Comparison of ENCODE assay signal across 14 cellular contexts in the genomic region with DNA sequence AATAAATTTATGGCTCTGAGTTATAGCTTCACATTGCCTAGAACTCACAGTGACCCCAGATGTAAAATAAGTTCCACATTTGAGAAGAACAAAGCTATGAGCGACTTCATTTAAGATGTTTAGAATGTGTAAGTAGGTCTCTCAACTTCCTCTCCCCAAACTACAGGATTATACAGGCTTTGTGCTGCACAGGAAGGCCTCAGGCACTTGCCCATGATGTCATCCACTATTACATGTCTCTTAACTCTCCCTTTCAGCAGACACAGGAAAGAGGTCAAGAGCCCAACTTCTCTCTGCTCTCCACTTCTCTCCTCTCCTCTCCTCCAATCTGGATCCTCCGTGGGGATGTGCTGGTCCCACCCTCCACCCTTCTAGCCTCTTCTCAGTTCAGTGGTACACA.
DNase-seq lines count a peak whose midpoint lies in the region; ATAC-seq lines count a peak whose summit lies in the region.
"Had no signal": no experiment of that assay in that cellular context is flagged by ENCODE, and none has a peak within 500 bp of the region (broad histone marks: within the 10 kb centered on the region; RNA-seq: fewer than 3 reads in every experiment).

No MANE protein-coding gene starts in this region.

- DNase-seq in DMS53 (lab: John Stamatoyannopoulos, UW) = peak; percentile 51
- no peak for DNase-seq in DMS53 treated with DMSO at 0.1 percent for 48 hours (lab: John Stamatoyannopoulos, UW; ENCODE audit: unreplicated experiment)
- DNase-seq in NOMO-1 treated with dmso at 0.1 percent for 144 hours (lab: John Stamatoyannopoulos, UW; ENCODE audit: unreplicated experiment) = peak; percentile 10
- peak; percentile 71 for DNase-seq in dedifferentiated amniotic fluid mesenchymal stem cell (ENCODE audit: extremely low spot score)
- peak; percentile 52 for DNase-seq in pulmonary artery endothelial cell (ENCODE audit: low read depth, low spot score)
- DNase-seq in activated T-cell treated with anti-CD3 and anti-CD28 coated beads, Interleukin-2, amount 50 U/mL, for 24 hours = no peak
- DNase-seq: 8988T; activated naive CD8-positive, alpha-beta T cell treated with anti-CD3 and anti-CD28 coated beads, Interleukin-2, amount 10 ng/mL, durations not matched to agents 7 days and 5 days; left ventricle myocardium superior; NCI-H187 treated with DMSO at 0.1 percent for 48 hours; SK-N-SH had no signal

- no peaks in the 10 kb centered on the region for H3K4me1 Mint-ChIP-seq in activated T-cell treated with anti-CD3 and anti-CD28 coated beads, Interleukin-2, amount 50 U/mL, for 24 hours (ENCODE audit: low read depth)

- peaks cover 15% of the 10 kb centered on the region for H3K27me3 Mint-ChIP-seq in activated T-cell treated with anti-CD3 and anti-CD28 coated beads, Interleukin-2, amount 50 U/mL, for 24 hours

- no peaks in the 10 kb centered on the region for H3K36me3 Mint-ChIP-seq in activated T-cell treated with anti-CD3 and anti-CD28 coated beads, Interleukin-2, amount 50 U/mL, for 24 hours (ENCODE audit: low read depth)
- H3K36me3 Mint-ChIP-seq: activated naive CD8-positive, alpha-beta T cell treated with anti-CD3 and anti-CD28 coated beads, Interleukin-2, amount 10 ng/mL, durations not matched to agents 7 days and 5 days had no signal

- H3K9me3 Mint-ChIP-seq in activated T-cell treated with anti-CD3 and anti-CD28 coated beads, Interleukin-2, amount 50 U/mL, for 24 hours = no peaks in the 10 kb centered on the region
- H3K9me3 Mint-ChIP-seq: activated naive CD8-positive, alpha-beta T cell treated with anti-CD3 and anti-CD28 coated beads, Interleukin-2, amount 10 ng/mL, durations not matched to agents 7 days and 5 days had no signal

- ATAC-seq in GM18909 (IDR thresholded peaks at IDR 0.05; ENCODE audit: poor library complexity, unreplicated experiment) (no peak), GM18858 (IDR thresholded peaks at IDR 0.05; ENCODE audit: unreplicated experiment) (no peak)
- ATAC-seq: activated CD4-positive, CD25-positive, alpha-beta regulatory T cell treated with anti-CD3 and anti-CD28 coated beads, Interleukin-2, amount 50 U/mL, for 24 hours; left ventricle myocardium superior had no signal

- H3K4me3 Mint-ChIP-seq in activated T-cell treated with anti-CD3 and anti-CD28 coated beads, Interleukin-2, amount 50 U/mL, for 24 hours = no peak overlapping the region
- H3K4me3 Mint-ChIP-seq: activated naive CD8-positive, alpha-beta T cell treated with anti-CD3 and anti-CD28 coated beads, Interleukin-2, amount 10 ng/mL, durations not matched to agents 7 days and 5 days had no signal

- no peak overlapping the region for H3K27ac Mint-ChIP-seq in activated T-cell treated with anti-CD3 and anti-CD28 coated beads, Interleukin-2, amount 50 U/mL, for 24 hours
- H3K27ac Mint-ChIP-seq: activated naive CD8-positive, alpha-beta T cell treated with anti-CD3 and anti-CD28 coated beads, Interleukin-2, amount 10 ng/mL, durations not matched to agents 7 days and 5 days had no signal

Comparison
In these comparisons a context has a peak if more than half of its experiments do, and no peak if none do; other contexts are left out.
1. DNase-seq: peak in DMS53 (single experiment), NOMO-1 treated with dmso at 0.1 percent for 144 hours (single experiment), dedifferentiated amniotic fluid mesenchymal stem cell (single experiment) and pulmonary artery endothelial cell (single experiment); none in DMS53 treated with DMSO at 0.1 percent for 48 hours (single experiment) and activated T-cell treated with anti-CD3 and anti-CD28 coated beads, Interleukin-2, amount 50 U/mL, for 24 hours (single experiment).